Comparison of ENCODE assay signal across 8 cellular contexts in genomic region chr1:180778782-180779398, GRCh38.
DNase-seq lines count a peak whose midpoint lies in the region; ATAC-seq and TF ChIP-seq lines count a peak whose summit lies in the region.

No MANE protein-coding gene starts in this region.

- no peak overlapping the region for H3K27ac Mint-ChIP-seq in Calu3 (ENCODE audit: unreplicated experiment)
- no peak overlapping the region for H3K27ac Mint-ChIP-seq in effector memory CD8-positive, alpha-beta T cell
- no peak overlapping the region for H3K27ac Mint-ChIP-seq in stimulated activated effector memory CD8-positive, alpha-beta T cell treated with anti-CD3 and anti-CD28 coated beads, Interleukin-12 subunit alpha, Interleukin-12 subunit beta, amount 100 ng/mL, for 72 hours

- CTCF ChIA-PET in Calu3 (lab: Charles Lee), result interaction anchor here (0.6 to 1.2 kb wide), 3 partner anchors 84 to 688 kb away, joined by 3 read pairs; no protein-coding TSS in a partner anchor

- no peaks in the 10 kb centered on the region for H3K36me3 Mint-ChIP-seq in Calu3 (ENCODE audit: insufficient read depth, unreplicated experiment)
- peaks cover 2% of the 10 kb centered on the region for H3K36me3 Mint-ChIP-seq in effector memory CD8-positive, alpha-beta T cell (ENCODE audit: insufficient read depth)
- H3K36me3 Mint-ChIP-seq in stimulated activated effector memory CD8-positive, alpha-beta T cell treated with anti-CD3 and anti-CD28 coated beads, Interleukin-12 subunit alpha, Interleukin-12 subunit beta, amount 100 ng/mL, for 72 hours, result no peaks in the 10 kb centered on the region

- H3K9me3 Mint-ChIP-seq in Calu3 (ENCODE audit: low read depth, unreplicated experiment), result no peaks in the 10 kb centered on the region
- no peaks in the 10 kb centered on the region for H3K9me3 Mint-ChIP-seq in effector memory CD8-positive, alpha-beta T cell
- no peaks in the 10 kb centered on the region for H3K9me3 Mint-ChIP-seq in stimulated activated effector memory CD8-positive, alpha-beta T cell treated with anti-CD3 and anti-CD28 coated beads, Interleukin-12 subunit alpha, Interleukin-12 subunit beta, amount 100 ng/mL, for 72 hours

- ATAC-seq in GM21723 (IDR thresholded peaks at IDR 0.05; ENCODE audit: unreplicated experiment) (peak; percentile 55), GM21717 (IDR thresholded peaks at IDR 0.05; ENCODE audit: unreplicated experiment) (no peak)
- ATAC-seq in effector memory CD8-positive, alpha-beta T cell (replicated peaks), result no peak
- no peak for ATAC-seq in stimulated activated effector memory CD8-positive, alpha-beta T cell treated with anti-CD3 and anti-CD28 coated beads, Interleukin-12 subunit alpha, Interleukin-12 subunit beta, amount 100 ng/mL, for 72 hours

- H3K4me3 Mint-ChIP-seq in Calu3 (ENCODE audit: low read depth, unreplicated experiment), result no peak overlapping the region
- H3K4me3 Mint-ChIP-seq in effector memory CD8-positive, alpha-beta T cell, result no peak overlapping the region
- H3K4me3 Mint-ChIP-seq in stimulated activated effector memory CD8-positive, alpha-beta T cell treated with anti-CD3 and anti-CD28 coated beads, Interleukin-12 subunit alpha, Interleukin-12 subunit beta, amount 100 ng/mL, for 72 hours, result no peak overlapping the region

- peak; percentile 63 for TF ChIP-seq CTCF in Calu3 (IDR thresholded peaks at IDR 0.05; ENCODE audit: unreplicated experiment)

- no TSS peak for BruUV-seq in Calu3 (replicated peaks; lab: Mats Ljungman, UMichigan)

- H3K4me1 Mint-ChIP-seq in Calu3 (ENCODE audit: low read depth, unreplicated experiment), result peaks cover 11% of the 10 kb centered on the region
- peaks cover 7 to 14% of the 10 kb centered on the region in 2 donors for H3K4me1 Mint-ChIP-seq in effector memory CD8-positive, alpha-beta T cell (ENCODE audit: low read depth in 2 of 2)
- peaks cover 7% of the 10 kb centered on the region for H3K4me1 Mint-ChIP-seq in stimulated activated effector memory CD8-positive, alpha-beta T cell treated with anti-CD3 and anti-CD28 coated beads, Interleukin-12 subunit alpha, Interleukin-12 subunit beta, amount 100 ng/mL, for 72 hours

- intact Hi-C loops in Calu3 (cut with micrococcal nuclease; ENCODE audit: unreplicated experiment), result loop anchor here (1.0 to 5.0 kb wide), 4 partner anchors 83 to 262 kb away; no protein-coding TSS in a partner anchor

- DNase-seq in Calu3, result peak; percentile 48
- DNase-seq in RKO (ENCODE audit: low spot score), result peak; percentile 7
- DNase-seq in iPS-NIHi11 (ENCODE audit: low spot score), result peak; percentile 48
- DNase-seq in hepatic stellate cell (ENCODE audit: low spot score), result no peak
- no peak for DNase-seq in effector memory CD8-positive, alpha-beta T cell
- no peak for DNase-seq in stimulated activated effector memory CD8-positive, alpha-beta T cell treated with anti-CD3 and anti-CD28 coated beads, Interleukin-12 subunit alpha, Interleukin-12 subunit beta, amount 100 ng/mL, for 72 hours (ENCODE audit: low spot score in 2 of 2)

- no peaks in the 10 kb centered on the region for H3K27me3 Mint-ChIP-seq in Calu3 (ENCODE audit: unreplicated experiment)
- no peaks in the 10 kb centered on the region for H3K27me3 Mint-ChIP-seq in effector memory CD8-positive, alpha-beta T cell

Comparison
In these comparisons a context has a peak if more than half of its experiments do, and no peak if none do; other contexts are left out.
1. DNase-seq: peak in Calu3 (single experiment), RKO (single experiment) and iPS-NIHi11 (single experiment); none in hepatic stellate cell (single experiment), effector memory CD8-positive, alpha-beta T cell (0 of 3) and stimulated activated effector memory CD8-positive, alpha-beta T cell treated with anti-CD3 and anti-CD28 coated beads, Interleukin-12 subunit alpha, Interleukin-12 subunit beta, amount 100 ng/mL, for 72 hours (0 of 2).